ENCODE assay signal across 1 cellular context in the genomic region with DNA sequence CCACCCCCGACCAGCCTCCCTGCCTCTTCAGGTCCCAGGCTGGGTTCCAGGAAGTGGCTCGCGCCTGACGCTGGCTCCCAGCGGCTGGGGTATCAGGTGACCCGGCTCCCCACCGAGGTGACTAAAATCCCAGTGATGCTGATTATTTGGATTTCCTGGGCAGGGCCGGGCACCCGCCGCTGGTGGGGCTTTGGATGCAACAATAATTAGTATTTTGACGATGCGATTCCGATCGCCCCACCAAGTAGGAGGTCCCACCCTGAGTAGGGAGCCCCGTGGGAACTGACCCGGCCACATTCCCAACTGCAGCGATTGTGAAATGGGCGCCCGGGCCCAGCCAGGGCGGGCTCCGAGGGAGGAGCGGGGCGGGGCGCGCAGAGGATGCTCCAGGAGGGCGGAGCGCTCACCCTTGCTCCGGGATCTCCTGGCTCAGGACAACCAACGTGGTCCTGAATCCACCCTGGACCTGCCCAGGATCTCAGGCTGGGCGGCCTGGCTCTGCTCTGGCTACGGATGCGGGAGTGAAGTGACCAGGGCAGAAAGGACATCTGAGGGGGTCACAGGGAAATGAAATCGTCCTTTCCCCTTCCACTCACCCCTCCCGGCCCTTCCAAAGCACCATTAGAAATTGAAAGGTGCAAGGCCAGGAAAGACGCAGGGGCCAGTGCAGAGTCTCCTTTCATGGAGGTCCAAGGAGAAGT.
TF ChIP-seq lines count a peak whose summit lies in the region.

No MANE protein-coding gene starts in this region.

TF ChIP-seq in H1, 55 proteins besides CTCF, POLR2A, EP300 and RAD21 (continued from another document):
- TF ChIP-seq CTBP2 (IDR thresholded peaks at IDR 0.05; ENCODE audit: borderline replicate concordance, insufficient read depth, insufficient read length, low read length): no peak
- no peak for TF ChIP-seq MAFK (IDR thresholded peaks at IDR 0.05; ENCODE audit: low read depth, low read length)
- TF ChIP-seq POLR2AphosphoS5 (IDR thresholded peaks at IDR 0.05; ENCODE audit: low read depth, low read length): no peak
- TF ChIP-seq, protein P1, sequence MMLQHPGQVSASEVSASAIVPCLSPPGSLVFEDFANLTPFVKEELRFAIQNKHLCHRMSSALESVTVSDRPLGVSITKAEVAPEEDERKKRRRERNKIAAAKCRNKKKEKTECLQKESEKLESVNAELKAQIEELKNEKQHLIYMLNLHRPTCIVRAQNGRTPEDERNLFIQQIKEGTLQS (IDR thresholded peaks at IDR 0.05; ENCODE audit: insufficient read depth, low read depth, low read length): 0 out of 2 replicates have a peak, but pooled peaks have one; percentile 15
- TF ChIP-seq YY1 (IDR thresholded peaks at IDR 0.05; ENCODE audit: low read depth, low read length): peak; percentile 59; the same call in 1 of the 2 replicates
- TF ChIP-seq CREB1 (IDR thresholded peaks at IDR 0.05): 0 out of 2 replicates have a peak, but pooled peaks have one; percentile 5
- no peak for TF ChIP-seq RNF2 (IDR thresholded peaks at IDR 0.05; ENCODE audit: borderline replicate concordance, low read depth, low read length, missing control alignments, poor library complexity, severe bottlenecking)
- 0 out of 2 replicates have a peak, but pooled peaks have one; percentile 10 for TF ChIP-seq MAX (IDR thresholded peaks at IDR 0.05)
- no peak; the same call in 1 of the 2 replicates for TF ChIP-seq USF2 (IDR thresholded peaks at IDR 0.05; ENCODE audit: low read length)
- peak; percentile 52; the same call in 1 of the 2 replicates for TF ChIP-seq TEAD4 (IDR thresholded peaks at IDR 0.05; ENCODE audit: low read depth, low read length)
- no peak for TF ChIP-seq BCL11A (IDR thresholded peaks at IDR 0.05; ENCODE audit: low read depth in 2 of 2, low read length in 2 of 2)
- TF ChIP-seq TBP (IDR thresholded peaks at IDR 0.05; ENCODE audit: low read depth, low read length): peak; percentile 45
- TF ChIP-seq SP1 (IDR thresholded peaks at IDR 0.05; ENCODE audit: low read depth, low read length): no peak
- TF ChIP-seq POU5F1 (IDR thresholded peaks at IDR 0.05; ENCODE audit: low read depth, low read length): no peak
- TF ChIP-seq RBBP5 (IDR thresholded peaks at IDR 0.05; ENCODE audit: borderline replicate concordance, low read depth, low read length): peak; percentile 29; the same call in 1 of the 2 replicates
- no peak for TF ChIP-seq JUN (IDR thresholded peaks at IDR 0.05; ENCODE audit: low read depth, low read length)
- no peak for TF ChIP-seq KDM5A (IDR thresholded peaks at IDR 0.05; ENCODE audit: low read length)
- TF ChIP-seq TAF7 (optimal IDR thresholded peaks at IDR 0.05; ENCODE audit: borderline replicate concordance, low read depth, low read length): peak; percentile 53
- TF ChIP-seq GTF2F1 (IDR thresholded peaks at IDR 0.05; ENCODE audit: borderline replicate concordance, low read depth, low read length): no peak
- peak; percentile 73; the same call in 1 of the 2 replicates for TF ChIP-seq TAF1 (IDR thresholded peaks at IDR 0.05; ENCODE audit: low read depth, low read length)
- TF ChIP-seq, protein P2, sequence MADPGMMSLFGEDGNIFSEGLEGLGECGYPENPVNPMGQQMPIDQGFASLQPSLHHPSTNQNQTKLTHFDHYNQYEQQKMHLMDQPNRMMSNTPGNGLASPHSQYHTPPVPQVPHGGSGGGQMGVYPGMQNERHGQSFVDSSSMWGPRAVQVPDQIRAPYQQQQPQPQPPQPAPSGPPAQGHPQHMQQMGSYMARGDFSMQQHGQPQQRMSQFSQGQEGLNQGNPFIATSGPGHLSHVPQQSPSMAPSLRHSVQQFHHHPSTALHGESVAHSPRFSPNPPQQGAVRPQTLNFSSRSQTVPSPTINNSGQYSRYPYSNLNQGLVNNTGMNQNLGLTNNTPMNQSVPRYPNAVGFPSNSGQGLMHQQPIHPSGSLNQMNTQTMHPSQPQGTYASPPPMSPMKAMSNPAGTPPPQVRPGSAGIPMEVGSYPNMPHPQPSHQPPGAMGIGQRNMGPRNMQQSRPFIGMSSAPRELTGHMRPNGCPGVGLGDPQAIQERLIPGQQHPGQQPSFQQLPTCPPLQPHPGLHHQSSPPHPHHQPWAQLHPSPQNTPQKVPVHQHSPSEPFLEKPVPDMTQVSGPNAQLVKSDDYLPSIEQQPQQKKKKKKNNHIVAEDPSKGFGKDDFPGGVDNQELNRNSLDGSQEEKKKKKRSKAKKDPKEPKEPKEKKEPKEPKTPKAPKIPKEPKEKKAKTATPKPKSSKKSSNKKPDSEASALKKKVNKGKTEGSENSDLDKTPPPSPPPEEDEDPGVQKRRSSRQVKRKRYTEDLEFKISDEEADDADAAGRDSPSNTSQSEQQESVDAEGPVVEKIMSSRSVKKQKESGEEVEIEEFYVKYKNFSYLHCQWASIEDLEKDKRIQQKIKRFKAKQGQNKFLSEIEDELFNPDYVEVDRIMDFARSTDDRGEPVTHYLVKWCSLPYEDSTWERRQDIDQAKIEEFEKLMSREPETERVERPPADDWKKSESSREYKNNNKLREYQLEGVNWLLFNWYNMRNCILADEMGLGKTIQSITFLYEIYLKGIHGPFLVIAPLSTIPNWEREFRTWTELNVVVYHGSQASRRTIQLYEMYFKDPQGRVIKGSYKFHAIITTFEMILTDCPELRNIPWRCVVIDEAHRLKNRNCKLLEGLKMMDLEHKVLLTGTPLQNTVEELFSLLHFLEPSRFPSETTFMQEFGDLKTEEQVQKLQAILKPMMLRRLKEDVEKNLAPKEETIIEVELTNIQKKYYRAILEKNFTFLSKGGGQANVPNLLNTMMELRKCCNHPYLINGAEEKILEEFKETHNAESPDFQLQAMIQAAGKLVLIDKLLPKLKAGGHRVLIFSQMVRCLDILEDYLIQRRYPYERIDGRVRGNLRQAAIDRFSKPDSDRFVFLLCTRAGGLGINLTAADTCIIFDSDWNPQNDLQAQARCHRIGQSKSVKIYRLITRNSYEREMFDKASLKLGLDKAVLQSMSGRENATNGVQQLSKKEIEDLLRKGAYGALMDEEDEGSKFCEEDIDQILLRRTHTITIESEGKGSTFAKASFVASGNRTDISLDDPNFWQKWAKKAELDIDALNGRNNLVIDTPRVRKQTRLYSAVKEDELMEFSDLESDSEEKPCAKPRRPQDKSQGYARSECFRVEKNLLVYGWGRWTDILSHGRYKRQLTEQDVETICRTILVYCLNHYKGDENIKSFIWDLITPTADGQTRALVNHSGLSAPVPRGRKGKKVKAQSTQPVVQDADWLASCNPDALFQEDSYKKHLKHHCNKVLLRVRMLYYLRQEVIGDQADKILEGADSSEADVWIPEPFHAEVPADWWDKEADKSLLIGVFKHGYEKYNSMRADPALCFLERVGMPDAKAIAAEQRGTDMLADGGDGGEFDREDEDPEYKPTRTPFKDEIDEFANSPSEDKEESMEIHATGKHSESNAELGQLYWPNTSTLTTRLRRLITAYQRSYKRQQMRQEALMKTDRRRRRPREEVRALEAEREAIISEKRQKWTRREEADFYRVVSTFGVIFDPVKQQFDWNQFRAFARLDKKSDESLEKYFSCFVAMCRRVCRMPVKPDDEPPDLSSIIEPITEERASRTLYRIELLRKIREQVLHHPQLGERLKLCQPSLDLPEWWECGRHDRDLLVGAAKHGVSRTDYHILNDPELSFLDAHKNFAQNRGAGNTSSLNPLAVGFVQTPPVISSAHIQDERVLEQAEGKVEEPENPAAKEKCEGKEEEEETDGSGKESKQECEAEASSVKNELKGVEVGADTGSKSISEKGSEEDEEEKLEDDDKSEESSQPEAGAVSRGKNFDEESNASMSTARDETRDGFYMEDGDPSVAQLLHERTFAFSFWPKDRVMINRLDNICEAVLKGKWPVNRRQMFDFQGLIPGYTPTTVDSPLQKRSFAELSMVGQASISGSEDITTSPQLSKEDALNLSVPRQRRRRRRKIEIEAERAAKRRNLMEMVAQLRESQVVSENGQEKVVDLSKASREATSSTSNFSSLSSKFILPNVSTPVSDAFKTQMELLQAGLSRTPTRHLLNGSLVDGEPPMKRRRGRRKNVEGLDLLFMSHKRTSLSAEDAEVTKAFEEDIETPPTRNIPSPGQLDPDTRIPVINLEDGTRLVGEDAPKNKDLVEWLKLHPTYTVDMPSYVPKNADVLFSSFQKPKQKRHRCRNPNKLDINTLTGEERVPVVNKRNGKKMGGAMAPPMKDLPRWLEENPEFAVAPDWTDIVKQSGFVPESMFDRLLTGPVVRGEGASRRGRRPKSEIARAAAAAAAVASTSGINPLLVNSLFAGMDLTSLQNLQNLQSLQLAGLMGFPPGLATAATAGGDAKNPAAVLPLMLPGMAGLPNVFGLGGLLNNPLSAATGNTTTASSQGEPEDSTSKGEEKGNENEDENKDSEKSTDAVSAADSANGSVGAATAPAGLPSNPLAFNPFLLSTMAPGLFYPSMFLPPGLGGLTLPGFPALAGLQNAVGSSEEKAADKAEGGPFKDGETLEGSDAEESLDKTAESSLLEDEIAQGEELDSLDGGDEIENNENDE (IDR thresholded peaks at IDR 0.05; ENCODE audit: insufficient replicate concordance, low read length): no peak
- TF ChIP-seq CEBPB (IDR thresholded peaks at IDR 0.05; ENCODE audit: low read depth, low read length): peak; percentile 97
- TF ChIP-seq PHF8 (conservative IDR thresholded peaks at IDR 0.05; ENCODE audit: low read depth, low read length): peak; percentile 62
- TF ChIP-seq RFX5 (IDR thresholded peaks at IDR 0.05; ENCODE audit: borderline replicate concordance, low read depth, low read length): no peak
- no peak for TF ChIP-seq EGR1 (IDR thresholded peaks at IDR 0.05; ENCODE audit: borderline replicate concordance, low read depth, low read length)
- TF ChIP-seq JUND (IDR thresholded peaks at IDR 0.05; ENCODE audit: low read length): no peak
- TF ChIP-seq ASH2L (IDR thresholded peaks at IDR 0.05; ENCODE audit: low read length): peak; percentile 59
- no peak for TF ChIP-seq SRF (IDR thresholded peaks at IDR 0.05; ENCODE audit: low read depth, low read length)
